ENCODE assay signal across 35 cellular contexts in the genomic region with DNA sequence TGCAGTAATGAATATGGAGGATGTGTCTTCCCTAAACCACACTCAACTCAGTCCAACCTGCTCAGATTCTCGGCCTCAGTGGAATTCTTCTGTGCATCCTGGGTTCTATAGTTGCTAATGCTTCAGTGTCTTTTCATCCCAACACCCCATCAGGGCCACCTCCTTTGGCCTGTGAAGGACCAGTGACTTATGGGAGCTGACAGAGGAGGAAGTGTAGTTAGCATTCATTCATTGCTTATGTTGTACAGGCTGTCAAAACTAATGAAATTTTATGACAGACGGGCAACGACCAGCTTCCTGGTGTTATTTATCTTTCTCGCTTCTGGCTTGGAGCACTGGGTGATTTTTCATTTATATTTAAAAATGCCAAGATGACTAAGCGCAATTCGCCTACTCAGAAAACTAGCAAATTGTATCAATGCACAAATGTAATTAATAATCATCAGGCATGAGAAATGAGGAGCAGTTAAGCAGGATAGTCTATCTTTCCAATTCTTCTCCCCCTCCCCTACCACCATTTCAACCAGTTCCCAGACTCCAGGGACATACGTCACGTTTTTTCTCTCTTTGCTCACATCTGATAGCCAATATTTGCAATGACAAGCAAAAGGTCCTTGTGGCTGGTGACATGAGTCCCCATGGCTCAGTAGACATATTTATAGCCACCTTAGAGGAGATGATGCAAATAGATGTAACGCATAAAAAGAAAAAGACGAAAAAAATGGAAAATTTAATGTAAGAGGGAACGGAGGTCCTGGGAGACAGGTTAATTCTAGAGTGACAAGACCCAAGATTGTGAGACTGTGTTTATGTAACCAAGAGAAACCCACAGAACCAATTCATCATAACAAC. TPM values are rescaled to one million over a fixed set of nuclear protein-coding genes. Genes with fewer than 3 reads are reported as not detected.
"Had no signal": no experiment of that assay in that cellular context is flagged by ENCODE, and none has a peak within 500 bp of the region (broad histone marks: within the 10 kb centered on the region; RNA-seq: fewer than 3 reads in every experiment).

No MANE protein-coding gene starts in this region.

- H3K9me3 ChIP-seq: ascending aorta, SJCRH30 had no signal

- H3K27ac ChIP-seq: ascending aorta, cardiac muscle cell, KMS-11, SJCRH30, SK-N-MC, WERI-Rb-1 had no signal

- DNase-seq: activated CD4-positive, alpha-beta T cell treated with anti-CD3 and anti-CD28 coated beads, Interleukin-2, amount 10 ng/mL, durations not matched to agents 24 days and 14 days; activated CD4-positive, alpha-beta T cell treated with anti-CD3 and anti-CD28 coated beads, Interleukin-2, amount 50 U/mL, for 4 hours; activated CD4-positive, CD25-positive, alpha-beta regulatory T cell; activated CD8-positive, alpha-beta T cell treated with anti-CD3 and anti-CD28 coated beads for 36 hours; activated gamma-delta T cell; activated naive CD4-positive, alpha-beta T cell treated with Interleukin-2 at 50 U/mL for 16 hours; activated naive CD8-positive, alpha-beta T cell treated with anti-CD3 and anti-CD28 coated beads, Interleukin-2, amount 10 ng/mL, durations not matched to agents 7 days and 5 days; activated T-cell treated with anti-CD3 and anti-CD28 coated beads, Interleukin-2, amount 50 U/mL, for 1 hour; activated T-cell treated with anti-CD3 and anti-CD28 coated beads, Interleukin-2, amount 50 U/mL, for 72 hours; MM.1S; MV-4-11; NCI-H1092; NCI-H1436 treated with DMSO at 0.1 percent for 48 hours; NCI-H1694 treated with DMSO at 0.1 percent for 48 hours; NCI-H2029; NCI-H345; NCI-H510A; NCI-H526; NCI-H748 treated with DMSO at 0.1 percent for 48 hours; NK-92 treated with Interleukin-12 subunit alpha and Interleukin-12 subunit beta, amount 100 ng/mL, for 24 hours; SHP77; SJCRH30; T1000; WERI-Rb-1 had no signal

- H3K4me2 ChIP-seq: KMS-11 had no signal

- H3K4me3 ChIP-seq: ascending aorta, cardiac muscle cell, SJCRH30, SK-N-MC had no signal

- H3K36me3 ChIP-seq: ascending aorta, cardiac muscle cell, SJCRH30, WERI-Rb-1 had no signal

- H3K4me1 ChIP-seq: ascending aorta had no signal

- ATAC-seq: activated CD8-positive, alpha-beta T cell treated with anti-CD3 and anti-CD28 coated beads for 36 hours; activated T-cell treated with anti-CD3 and anti-CD28 coated beads, Interleukin-2, amount 50 U/mL, for 72 hours; Panc1 had no signal

- H3K27me3 ChIP-seq: ascending aorta, cardiac muscle cell, SJCRH30 had no signal

- H3K9ac ChIP-seq: KMS-11 had no signal

RNA-seq across cellular contexts. Expression of a gene that starts 11.3 kb away (rescaled TPM):
- total RNA-seq: activated CD4-positive, alpha-beta T cell treated with anti-CD3 and anti-CD28 coated beads, Interleukin-2, amount 10 ng/mL, durations not matched to agents 24 days and 14 days; activated CD8-positive, alpha-beta memory T cell treated with anti-CD3 and anti-CD28 coated beads for 36 hours; activated CD8-positive, alpha-beta T cell treated with anti-CD3 and anti-CD28 coated beads for 36 hours; activated naive CD8-positive, alpha-beta T cell treated with anti-CD3 and anti-CD28 coated beads, Interleukin-2, amount 10 ng/mL, durations not matched to agents 7 days and 5 days; activated T-cell treated with anti-CD3 and anti-CD28 coated beads, Interleukin-2, amount 50 U/mL, for 72 hours; activated T-helper 2 cell treated with anti-CD3 and anti-CD28 coated beads, Interferon-gamma antibody, Interleukin-2, Interleukin-4, amounts not matched to agents 10 μg/mL and 5 μg/mL and 100 μg/mL, durations not matched to agents 14 hours and 24 hours and 36 hours; ascending aorta; cardiac muscle cell; LHCN-M2; T-helper 1 cell treated with Interleukin-12 subunit alpha and Interleukin-12 subunit beta and Interleukin-4 antibody, amounts not matched to agents 30 ng/mL and 1 ng/mL, for 36 hours; T-helper 2 cell treated with Interferon-gamma antibody and Interleukin-4, amounts not matched to agents 100 ng/mL and 5 ng/mL, for 36 hours had no signal
- polyA plus RNA-seq: adipose tissue had no signal
